8 cellular contexts compared by ENCODE assay signal in genomic region chrX:40539214-40540142, GRCh38. TPM values are rescaled to one million over a fixed set of nuclear protein-coding genes. Genes with fewer than 3 reads are reported as not detected.
DNase-seq lines count a peak whose midpoint lies in the region; ATAC-seq, FAIRE-seq and TF ChIP-seq lines count a peak whose summit lies in the region.

No MANE protein-coding gene starts in this region.

- no peak overlapping the region for H3K27ac ChIP-seq in A549

- 64% methylated on average over 17 of the region's 20 CpGs for WGBS in A549 (ENCODE audit: missing lambda C conversion rate)

- H3K9me3 Mint-ChIP-seq in activated naive CD8-positive, alpha-beta T cell treated with anti-CD3 and anti-CD28 coated beads, Interleukin-2, amount 50 U/mL, for 24 hours = no peaks in the 10 kb centered on the region

- DNase-seq in A549 (ENCODE audit: low read depth in 1 of 2, low spot score in 1 of 2) (no peak), GM18507 (ENCODE audit: extremely low spot score, insufficient read length, low read depth) (peak; percentile 47), HK-2 (ENCODE audit: unreplicated experiment) (peak; percentile 25), T-helper 1 cell (peak; percentile 22 to 73 (median 58)), left lobe of liver (ENCODE audit: low spot score) (no peak)
- peak; percentile 69 for DNase-seq in activated naive CD8-positive, alpha-beta T cell treated with anti-CD3 and anti-CD28 coated beads, Interleukin-2, amount 50 U/mL, for 24 hours
- DNase-seq in stimulated activated CD8-positive, alpha-beta memory T cell treated with anti-CD3 and anti-CD28 coated beads, Interleukin-15, amount 100 ng/mL, for 4 hours (ENCODE audit: low read depth in 2 of 2) = peak; percentile 21 to 29

- H3K9me3 ChIP-seq in A549 = no peaks in the 10 kb centered on the region

- no peaks in the 10 kb centered on the region for H3K36me3 Mint-ChIP-seq in activated naive CD8-positive, alpha-beta T cell treated with anti-CD3 and anti-CD28 coated beads, Interleukin-2, amount 50 U/mL, for 24 hours (ENCODE audit: low read depth)

- no peak for TF ChIP-seq EP300 in A549 (IDR thresholded peaks at IDR 0.05)

- peaks cover 2% of the 10 kb centered on the region; the same call in 2 of the 3 replicates for H3K4me1 ChIP-seq in A549

- no peak for TF ChIP-seq RAD21 in A549 (conservative IDR thresholded peaks at IDR 0.05 in 1 of 2, IDR thresholded peaks at IDR 0.05 in 1 of 2)

- FAIRE-seq in A549 (lab: Jason Lieb, UNC) (peak; percentile 73), GM18507 (lab: Jason Lieb, UNC) (peak; percentile 97)

- POLR2A ChIA-PET in A549 (lab: Yijun Ruan, JAX) = no interaction called here

- no peak overlapping the region for H3K4me3 ChIP-seq in A549

- no peak for TF ChIP-seq POLR2A in A549 (IDR thresholded peaks at IDR 0.05; ENCODE audit: low read length)

- peaks cover 2% of the 10 kb centered on the region for H3K27me3 Mint-ChIP-seq in activated naive CD8-positive, alpha-beta T cell treated with anti-CD3 and anti-CD28 coated beads, Interleukin-2, amount 50 U/mL, for 24 hours

- H3K4me3 Mint-ChIP-seq in activated naive CD8-positive, alpha-beta T cell treated with anti-CD3 and anti-CD28 coated beads, Interleukin-2, amount 50 U/mL, for 24 hours = peak overlapping the region; percentile 32

- ATAC-seq in A549 = peak; percentile 50 to 72; a peak in 5 of 6 replicates
- peak; percentile 89 for ATAC-seq in activated naive CD8-positive, alpha-beta T cell treated with anti-CD3 and anti-CD28 coated beads, Interleukin-2, amount 50 U/mL, for 24 hours
- ATAC-seq in left lobe of liver = peak; percentile 31
- no peak for ATAC-seq in HG02588 (IDR thresholded peaks at IDR 0.05; ENCODE audit: unreplicated experiment)

- H3K4me2 ChIP-seq in A549 = no peak overlapping the region

- H3K27ac Mint-ChIP-seq in activated naive CD8-positive, alpha-beta T cell treated with anti-CD3 and anti-CD28 coated beads, Interleukin-2, amount 50 U/mL, for 24 hours = no peak overlapping the region

- CTCF ChIA-PET in A549 (lab: Yijun Ruan, JAX) = no interaction called here

- no peak for TF ChIP-seq CTCF in A549 (IDR thresholded peaks at IDR 0.05)

- H3K4me1 Mint-ChIP-seq in activated naive CD8-positive, alpha-beta T cell treated with anti-CD3 and anti-CD28 coated beads, Interleukin-2, amount 50 U/mL, for 24 hours = peaks cover 22% of the 10 kb centered on the region

TF ChIP-seq in A549, 52 proteins besides CTCF, POLR2A, EP300 and RAD21:
- TF ChIP-seq RCOR1 (IDR thresholded peaks at IDR 0.05; ENCODE audit: low read depth, low read length) = no peak
- no peak for TF ChIP-seq FOSL2 (IDR thresholded peaks at IDR 0.05)
- TF ChIP-seq FOSL2 (CRISPR knock-in tag; IDR thresholded peaks at IDR 0.05) = no peak
- TF ChIP-seq ZSCAN20 (CRISPR knock-in tag; IDR thresholded peaks at IDR 0.05) = no peak
- TF ChIP-seq ZC3H11A (IDR thresholded peaks at IDR 0.05) = no peak
- TF ChIP-seq ELK1 (IDR thresholded peaks at IDR 0.05; ENCODE audit: low read depth, low read length) = no peak
- TF ChIP-seq HOXB13 (CRISPR knock-in tag; IDR thresholded peaks at IDR 0.05; ENCODE audit: low read depth) = no peak
- TF ChIP-seq RFX5 (IDR thresholded peaks at IDR 0.05) = no peak
- TF ChIP-seq, protein P1, sequence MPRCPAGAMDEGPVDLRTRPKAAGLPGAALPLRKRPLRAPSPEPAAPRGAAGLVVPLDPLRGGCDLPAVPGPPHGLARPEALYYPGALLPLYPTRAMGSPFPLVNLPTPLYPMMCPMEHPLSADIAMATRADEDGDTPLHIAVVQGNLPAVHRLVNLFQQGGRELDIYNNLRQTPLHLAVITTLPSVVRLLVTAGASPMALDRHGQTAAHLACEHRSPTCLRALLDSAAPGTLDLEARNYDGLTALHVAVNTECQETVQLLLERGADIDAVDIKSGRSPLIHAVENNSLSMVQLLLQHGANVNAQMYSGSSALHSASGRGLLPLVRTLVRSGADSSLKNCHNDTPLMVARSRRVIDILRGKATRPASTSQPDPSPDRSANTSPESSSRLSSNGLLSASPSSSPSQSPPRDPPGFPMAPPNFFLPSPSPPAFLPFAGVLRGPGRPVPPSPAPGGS (IDR thresholded peaks at IDR 0.05) = no peak
- TF ChIP-seq NR3C1 (IDR thresholded peaks at IDR 0.05) = no peak
- TF ChIP-seq, protein P2, sequence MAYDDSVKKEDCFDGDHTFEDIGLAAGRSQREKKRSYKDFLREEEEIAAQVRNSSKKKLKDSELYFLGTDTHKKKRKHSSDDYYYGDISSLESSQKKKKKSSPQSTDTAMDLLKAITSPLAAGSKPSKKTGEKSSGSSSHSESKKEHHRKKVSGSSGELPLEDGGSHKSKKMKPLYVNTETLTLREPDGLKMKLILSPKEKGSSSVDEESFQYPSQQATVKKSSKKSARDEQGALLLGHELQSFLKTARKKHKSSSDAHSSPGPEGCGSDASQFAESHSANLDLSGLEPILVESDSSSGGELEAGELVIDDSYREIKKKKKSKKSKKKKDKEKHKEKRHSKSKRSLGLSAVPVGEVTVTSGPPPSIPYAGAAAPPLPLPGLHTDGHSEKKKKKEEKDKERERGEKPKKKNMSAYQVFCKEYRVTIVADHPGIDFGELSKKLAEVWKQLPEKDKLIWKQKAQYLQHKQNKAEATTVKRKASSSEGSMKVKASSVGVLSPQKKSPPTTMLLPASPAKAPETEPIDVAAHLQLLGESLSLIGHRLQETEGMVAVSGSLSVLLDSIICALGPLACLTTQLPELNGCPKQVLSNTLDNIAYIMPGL (CRISPR knock-in tag; IDR thresholded peaks at IDR 0.05; ENCODE audit: borderline replicate concordance) = no peak
- TF ChIP-seq, protein P3, sequence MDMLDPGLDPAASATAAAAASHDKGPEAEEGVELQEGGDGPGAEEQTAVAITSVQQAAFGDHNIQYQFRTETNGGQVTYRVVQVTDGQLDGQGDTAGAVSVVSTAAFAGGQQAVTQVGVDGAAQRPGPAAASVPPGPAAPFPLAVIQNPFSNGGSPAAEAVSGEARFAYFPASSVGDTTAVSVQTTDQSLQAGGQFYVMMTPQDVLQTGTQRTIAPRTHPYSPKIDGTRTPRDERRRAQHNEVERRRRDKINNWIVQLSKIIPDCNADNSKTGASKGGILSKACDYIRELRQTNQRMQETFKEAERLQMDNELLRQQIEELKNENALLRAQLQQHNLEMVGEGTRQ (IDR thresholded peaks at IDR 0.05) = no peak
- TF ChIP-seq ZNF302 (CRISPR knock-in tag; IDR thresholded peaks at IDR 0.05) = no peak
- no peak for TF ChIP-seq HEYL (CRISPR knock-in tag; IDR thresholded peaks at IDR 0.05)
- no peak for TF ChIP-seq MYC (IDR thresholded peaks at IDR 0.05; ENCODE audit: borderline replicate concordance, low read length)
- no peak for TF ChIP-seq EHMT2 (IDR thresholded peaks at IDR 0.05; ENCODE audit: low read depth)
- TF ChIP-seq JUN (IDR thresholded peaks at IDR 0.05) = no peak

RNA-seq across cellular contexts. Expression of gene ATP6AP2, which starts 41.3 kb away (rescaled TPM):
- polyA plus RNA-seq in A549 (2011; rRNA removed) (202 and 306 TPM in 2 replicates), A549 (2017; fragmentation: RNase III; extraction: RNeasy Plus Mini Kit Qiagen cat#74134 plus additional on column Dnase treatment) (118 to 141 TPM (median 133 TPM) in 3 replicates)
- 43.0 and 57.1 TPM in 2 replicates for polyA plus RNA-seq in A549 (2012; cell fraction: cytosol; rRNA removed)
- 46.9 and 59.4 TPM in 2 replicates for polyA plus RNA-seq in A549 (2012; cell fraction: nucleus; rRNA removed)
- polyA minus RNA-seq in A549 (2011; rRNA and poly(A)+ RNA removed) = 86.5 and 94.1 TPM in 2 replicates
- 41.0 TPM for total RNA-seq in left lobe of liver

Comparison
In these comparisons a context has a peak if more than half of its experiments do, and no peak if none do; other contexts are left out.
1. DNase-seq: peak in GM18507 (single experiment), HK-2 (single experiment), T-helper 1 cell (5 of 5), activated naive CD8-positive, alpha-beta T cell treated with anti-CD3 and anti-CD28 coated beads, Interleukin-2, amount 50 U/mL, for 24 hours (single experiment) and stimulated activated CD8-positive, alpha-beta memory T cell treated with anti-CD3 and anti-CD28 coated beads, Interleukin-15, amount 100 ng/mL, for 4 hours (2 of 2); none in A549 (0 of 2) and left lobe of liver (single experiment).